In the genomic region with DNA sequence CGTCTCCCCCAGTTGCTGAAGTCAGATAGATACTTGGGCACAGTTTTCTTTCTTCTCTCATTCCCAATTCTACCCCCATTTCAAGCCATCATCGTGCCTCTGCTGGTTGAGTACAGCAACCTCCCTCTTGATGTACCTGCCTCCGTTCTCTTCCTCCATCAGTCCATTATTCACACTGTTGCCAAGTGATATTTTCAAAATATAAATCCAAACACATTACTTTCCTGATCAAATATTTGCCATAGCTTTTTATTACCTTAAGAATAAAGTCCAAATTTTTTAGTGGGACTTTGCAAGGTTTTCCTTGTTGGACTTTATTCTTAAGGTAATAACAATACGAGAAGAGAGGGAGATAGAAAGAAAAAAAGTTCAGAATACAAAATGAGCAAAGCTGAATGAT, we compare ENCODE assay signal across 24 cellular contexts. TPM values are rescaled to one million over a fixed set of nuclear protein-coding genes. Genes with fewer than 3 reads are reported as not detected.
"Had no signal": no experiment of that assay in that cellular context is flagged by ENCODE, and none has a peak within 500 bp of the region (broad histone marks: within the 10 kb centered on the region; RNA-seq: fewer than 3 reads in every experiment).

No MANE protein-coding gene starts in this region.

- H3K27ac Mint-ChIP-seq: activated CD4-positive, alpha-beta T cell treated with anti-CD3 and anti-CD28 coated beads, Interleukin-2, amount 10 ng/mL, durations not matched to agents 24 days and 14 days; activated CD8-positive, alpha-beta memory T cell treated with anti-CD3 and anti-CD28 coated beads, Interleukin-2, amount 10 ng/mL, durations not matched to agents 7 days and 5 days; activated naive CD4-positive, alpha-beta T cell treated with anti-CD3 and anti-CD28 coated beads, Interleukin-2, amount 50 U/mL, for 24 hours; activated T-cell treated with anti-CD3 and anti-CD28 coated beads, Interleukin-2, amount 50 U/mL, for 24 hours; activated T-helper 1 cell treated with anti-CD3 and anti-CD28 coated beads, Interleukin-12 subunit alpha, Interleukin-12 subunit beta, Interleukin-2, Interleukin-4 antibody, amounts not matched to agents 30 ng/mL and 10 ng/mL and 1 ng/mL, durations not matched to agents 14 hours and 24 hours and 36 hours; T-helper 1 cell treated with Interleukin-12 subunit alpha and Interleukin-12 subunit beta and Interleukin-4 antibody, amounts not matched to agents 30 μg/mL and 1 μg/mL, for 36 hours; WTC11 had no signal

- H3K9me3 ChIP-seq: breast epithelium had no signal

- H3K4me1 ChIP-seq: breast epithelium had no signal

- H3K4me1 Mint-ChIP-seq: activated CD4-positive, alpha-beta T cell treated with anti-CD3 and anti-CD28 coated beads, Interleukin-2, amount 10 ng/mL, durations not matched to agents 24 days and 14 days; activated CD8-positive, alpha-beta memory T cell treated with anti-CD3 and anti-CD28 coated beads, Interleukin-2, amount 10 ng/mL, durations not matched to agents 7 days and 5 days; activated naive CD4-positive, alpha-beta T cell treated with anti-CD3 and anti-CD28 coated beads, Interleukin-2, amount 50 U/mL, for 24 hours; WTC11 had no signal

- H3K36me3 Mint-ChIP-seq: activated CD8-positive, alpha-beta memory T cell treated with anti-CD3 and anti-CD28 coated beads, Interleukin-2, amount 10 ng/mL, durations not matched to agents 7 days and 5 days; activated naive CD4-positive, alpha-beta T cell treated with anti-CD3 and anti-CD28 coated beads, Interleukin-2, amount 50 U/mL, for 24 hours; WTC11 had no signal

- H3K36me3 ChIP-seq: breast epithelium had no signal

- ATAC-seq: activated CD8-positive, alpha-beta memory T cell treated with anti-CD3 and anti-CD28 coated beads, Interleukin-2, amount 10 ng/mL, durations not matched to agents 7 days and 5 days; WTC11 had no signal

- H3K27ac ChIP-seq: breast epithelium had no signal

- H3K27me3 ChIP-seq: breast epithelium had no signal

- H3K9me3 Mint-ChIP-seq: activated CD4-positive, alpha-beta T cell treated with anti-CD3 and anti-CD28 coated beads, Interleukin-2, amount 10 ng/mL, durations not matched to agents 24 days and 14 days; activated naive CD4-positive, alpha-beta T cell treated with anti-CD3 and anti-CD28 coated beads, Interleukin-2, amount 50 U/mL, for 24 hours; activated T-cell treated with anti-CD3 and anti-CD28 coated beads, Interleukin-2, amount 50 U/mL, for 24 hours; activated T-helper 1 cell treated with anti-CD3 and anti-CD28 coated beads, Interleukin-12 subunit alpha, Interleukin-12 subunit beta, Interleukin-2, Interleukin-4 antibody, amounts not matched to agents 30 ng/mL and 10 ng/mL and 1 ng/mL, durations not matched to agents 14 hours and 24 hours and 36 hours; T-helper 1 cell treated with Interleukin-12 subunit alpha and Interleukin-12 subunit beta and Interleukin-4 antibody, amounts not matched to agents 30 μg/mL and 1 μg/mL, for 36 hours; WTC11 had no signal

- H3K4me3 ChIP-seq: breast epithelium had no signal

- DNase-seq: activated CD4-positive, alpha-beta T cell treated with anti-CD3 and anti-CD28 coated beads, Interleukin-2, amount 10 ng/mL, durations not matched to agents 24 days and 14 days; activated CD4-positive, alpha-beta T cell treated with anti-CD3 and anti-CD28 coated beads, Interleukin-2, amount 50 U/mL, for 48 hours; activated CD4-positive, CD25-positive, alpha-beta regulatory T cell treated with anti-CD3 and anti-CD28 coated beads, Interleukin-2, amount 50 U/mL, for 72 hours; activated CD8-positive, alpha-beta memory T cell treated with anti-CD3 and anti-CD28 coated beads, Interleukin-2, amount 10 ng/mL, durations not matched to agents 7 days and 5 days; activated effector memory CD4-positive, alpha-beta T cell treated with Interleukin-2 at 50 U/mL for 16 hours; activated naive CD4-positive, alpha-beta T cell; activated T-cell treated with anti-CD3 and anti-CD28 coated beads, Interleukin-2, amount 50 U/mL, for 24 hours; aorta; caudate nucleus; Karpas-422; NCI-H1092; NCI-H1417 treated with DMSO at 0.1 percent for 48 hours; NCI-H1694; NCI-H2029; NCI-H345; NCI-H510A; NCI-H69; NK-92 treated with Interleukin-12 subunit alpha and Interleukin-12 subunit beta, amount 100 ng/mL, for 24 hours; SHP77 treated with DMSO at 0.1 percent for 48 hours had no signal

- H3K4me3 Mint-ChIP-seq: activated CD4-positive, alpha-beta T cell treated with anti-CD3 and anti-CD28 coated beads, Interleukin-2, amount 10 ng/mL, durations not matched to agents 24 days and 14 days; activated CD8-positive, alpha-beta memory T cell treated with anti-CD3 and anti-CD28 coated beads, Interleukin-2, amount 10 ng/mL, durations not matched to agents 7 days and 5 days; activated naive CD4-positive, alpha-beta T cell treated with anti-CD3 and anti-CD28 coated beads, Interleukin-2, amount 50 U/mL, for 24 hours; activated T-cell treated with anti-CD3 and anti-CD28 coated beads, Interleukin-2, amount 50 U/mL, for 24 hours; activated T-helper 1 cell treated with anti-CD3 and anti-CD28 coated beads, Interleukin-12 subunit alpha, Interleukin-12 subunit beta, Interleukin-2, Interleukin-4 antibody, amounts not matched to agents 30 ng/mL and 10 ng/mL and 1 ng/mL, durations not matched to agents 14 hours and 24 hours and 36 hours; T-helper 1 cell treated with Interleukin-12 subunit alpha and Interleukin-12 subunit beta and Interleukin-4 antibody, amounts not matched to agents 30 μg/mL and 1 μg/mL, for 36 hours; WTC11 had no signal

RNA-seq across cellular contexts. Expression of gene SSPN, which starts 18.6 kb away (rescaled TPM):
- total RNA-seq: activated CD4-positive, alpha-beta T cell treated with anti-CD3 and anti-CD28 coated beads, Interleukin-2, amount 10 ng/mL, durations not matched to agents 24 days and 14 days; activated CD8-positive, alpha-beta memory T cell treated with anti-CD3 and anti-CD28 coated beads, Interleukin-2, amount 10 ng/mL, durations not matched to agents 7 days and 5 days; activated T-helper 1 cell treated with anti-CD3 and anti-CD28 coated beads, Interleukin-12 subunit alpha, Interleukin-12 subunit beta, Interleukin-2, Interleukin-4 antibody, amounts not matched to agents 30 ng/mL and 10 ng/mL and 1 ng/mL, durations not matched to agents 14 hours and 24 hours and 36 hours had no signal

RNA-seq across cellular contexts. Expression of gene BHLHE41, which starts 51.9 kb away (rescaled TPM):
- total RNA-seq: activated CD4-positive, alpha-beta T cell treated with anti-CD3 and anti-CD28 coated beads, Interleukin-2, amount 10 ng/mL, durations not matched to agents 24 days and 14 days; activated CD8-positive, alpha-beta memory T cell treated with anti-CD3 and anti-CD28 coated beads, Interleukin-2, amount 10 ng/mL, durations not matched to agents 7 days and 5 days; activated T-helper 1 cell treated with anti-CD3 and anti-CD28 coated beads, Interleukin-12 subunit alpha, Interleukin-12 subunit beta, Interleukin-2, Interleukin-4 antibody, amounts not matched to agents 30 ng/mL and 10 ng/mL and 1 ng/mL, durations not matched to agents 14 hours and 24 hours and 36 hours had no signal
